In genomic region chr22:17213976-17214375, GRCh38 we compare ENCODE assay signal across 8 cellular contexts. TPM values are rescaled to one million over a fixed set of nuclear protein-coding genes. Genes with fewer than 3 reads are reported as not detected.
DNase-seq lines count a peak whose midpoint lies in the region; ATAC-seq and TF ChIP-seq lines count a peak whose summit lies in the region.

No MANE protein-coding gene starts in this region.

- H3K4me1 ChIP-seq in suprapubic skin, result no peaks in the 10 kb centered on the region

- H3K4me1 Mint-ChIP-seq in immature natural killer cell, result peaks cover 46 to 60% of the 10 kb centered on the region in 2 donors

- peaks cover 3 to 10% (median 4%) of the 10 kb centered on the region in 3 donors for H3K36me3 Mint-ChIP-seq in immature natural killer cell

- TF ChIP-seq POLR2A in suprapubic skin (IDR thresholded peaks at IDR 0.05), result no peak

- peak overlapping the region; percentile 49 to 90 (median 71) for H3K27ac Mint-ChIP-seq in immature natural killer cell

- H3K27me3 ChIP-seq in suprapubic skin, result no peaks in the 10 kb centered on the region

- TF ChIP-seq EP300 in suprapubic skin (IDR thresholded peaks at IDR 0.05), result no peak

- TF ChIP-seq CTCF in GM10266 (IDR thresholded peaks at IDR 0.05; ENCODE audit: control insufficient read depth, insufficient read depth, low read depth, missing control alignments) (peak; percentile 57), suprapubic skin (IDR thresholded peaks at IDR 0.05) (no peak)

- H3K27me3 Mint-ChIP-seq in immature natural killer cell (ENCODE audit: low read depth in 3 of 3), result peaks cover 0 to 1% (median 0%) of the 10 kb centered on the region in 3 donors

- 63% methylated on average over 7 of the region's 7 CpGs for WGBS in suprapubic skin

- peak overlapping the region in 1 of 5 donors; percentile 14 for H3K4me3 Mint-ChIP-seq in immature natural killer cell

- H3K36me3 ChIP-seq in suprapubic skin, result no peaks in the 10 kb centered on the region

- H3K27ac ChIP-seq in suprapubic skin, result no peak overlapping the region

- no peaks in the 10 kb centered on the region for H3K9me3 Mint-ChIP-seq in immature natural killer cell

- no peak for ATAC-seq in GM21737 (IDR thresholded peaks at IDR 0.05; ENCODE audit: unreplicated experiment)

- DNase-seq in GM10266 (ENCODE audit: extremely low spot score) (no peak), NCI-H748 (lab: John Stamatoyannopoulos, UW; ENCODE audit: unreplicated experiment) (peak; percentile 9), immature natural killer cell (peak in 2 of 3 donors; percentile 25 to 32), suprapubic skin (ENCODE audit: low spot score in 2 of 2) (no peak), DMS153 treated with DMSO at 0.1 percent for 48 hours (lab: John Stamatoyannopoulos, UW; ENCODE audit: unreplicated experiment) (no peak)
- peak; percentile 77 for DNase-seq in activated effector memory CD4-positive, alpha-beta T cell treated with anti-CD3 and anti-CD28 coated beads, Interleukin-2, amount 50 U/mL, for 16 hours
- DNase-seq in stimulated activated CD8-positive, alpha-beta memory T cell treated with anti-CD3 and anti-CD28 coated beads, Interleukin-12 subunit alpha, Interleukin-12 subunit beta, amount 100 ng/mL, for 1 hour (ENCODE audit: low read depth), result peak; percentile 26

- no peaks in the 10 kb centered on the region for H3K9me3 ChIP-seq in suprapubic skin

- H3K4me3 ChIP-seq in suprapubic skin, result no peak overlapping the region

RNA-seq across cellular contexts. Expression of gene ADA2, which starts 5.3 kb away (rescaled TPM):
- polyA plus RNA-seq in immature natural killer cell, result 100 to 1,000 TPM in 2 of 3 donors, 10 to 100 TPM in 1; 45.2 to 128 (median 104) TPM
- total RNA-seq in suprapubic skin, result 1 to 10 TPM in 3 of 4 donors, under 1 TPM in 1; 0.98 to 7.6 (median 6.4) TPM

RNA-seq across cellular contexts. Expression of gene HDHD5, which starts 54.9 kb away (rescaled TPM):
- polyA plus RNA-seq in immature natural killer cell, result 10 to 100 TPM; 47.0 to 67.7 (median 47.3) TPM
- total RNA-seq in suprapubic skin, result 10 to 100 TPM; 38.5 to 58.3 (median 44.5) TPM

Comparison
In these comparisons a context has a peak if more than half of its experiments do, and no peak if none do; other contexts are left out.
1. DNase-seq: peak in NCI-H748 (single experiment), activated effector memory CD4-positive, alpha-beta T cell treated with anti-CD3 and anti-CD28 coated beads, Interleukin-2, amount 50 U/mL, for 16 hours (single experiment), immature natural killer cell (2 of 3) and stimulated activated CD8-positive, alpha-beta memory T cell treated with anti-CD3 and anti-CD28 coated beads, Interleukin-12 subunit alpha, Interleukin-12 subunit beta, amount 100 ng/mL, for 1 hour (single experiment); none in GM10266 (single experiment), suprapubic skin (0 of 2) and DMS153 treated with DMSO at 0.1 percent for 48 hours (single experiment).